16 cellular contexts compared by ENCODE assay signal in genomic region chr19:16436780-16437179, GRCh38. TPM values are rescaled to one million over a fixed set of nuclear protein-coding genes. Genes with fewer than 3 reads are reported as not detected.
DNase-seq lines count a peak whose midpoint lies in the region; ATAC-seq, FAIRE-seq and TF ChIP-seq lines count a peak whose summit lies in the region.
"Had no signal": no experiment of that assay in that cellular context is flagged by ENCODE, and none has a peak within 500 bp of the region (broad histone marks: within the 10 kb centered on the region; RNA-seq: fewer than 3 reads in every experiment).

No MANE protein-coding gene starts in this region.

- TF ChIP-seq RAD21 in K562 (CRISPR knock-in tag; conservative IDR thresholded peaks at IDR 0.05 in 1 of 2, IDR thresholded peaks at IDR 0.05 in 1 of 2): no peak

- no peak overlapping the region for H2AFZ ChIP-seq in K562 (ENCODE audit: low read depth, low read length)

- no peak for DNase-seq in activated T-cell treated with anti-CD3 and anti-CD28 coated beads, Interleukin-2, amount 50 U/mL, for 24 hours
- no peak for DNase-seq in activated T-cell treated with anti-CD3 and anti-CD28 coated beads, Interleukin-2, amount 50 U/mL, for 72 hours
- no peak for DNase-seq in K562 (ENCODE audit: extremely low read depth in 1 of 4, low spot score in 3 of 4)
- no peak for DNase-seq in natural killer cell
- no peak for DNase-seq in thyroid gland
- DNase-seq in NCI-H1092 (lab: John Stamatoyannopoulos, UW): no peak
- DNase-seq in activated CD8-positive, alpha-beta memory T cell treated with anti-CD3 and anti-CD28 coated beads, Interleukin-2, amount 10 ng/mL, durations not matched to agents 7 days and 5 days: no peak
- DNase-seq: activated gamma-delta T cell, Calu3, cortex of kidney, mucosa of descending colon, NCI-H1105 treated with DMSO at 0.1 percent for 48 hours, T-helper 2 cell had no signal

- H3K36me3 ChIP-seq in K562 (ENCODE audit: control insufficient read depth, insufficient read depth, low read length) (peaks cover 57% of the 10 kb centered on the region; the same call in 2 of the 3 replicates), thyroid gland (peaks cover 0 to 7% of the 10 kb centered on the region in 2 donors)

- ATAC-seq in activated T-cell treated with anti-CD3 and anti-CD28 coated beads, Interleukin-2, amount 50 U/mL, for 72 hours (replicated peaks in 1 of 2): no peak
- ATAC-seq in K562 (peak; percentile 17; the same call in 1 of the 3 replicates), natural killer cell (no peak), esophagus mucosa (no peak)
- no peak for ATAC-seq in activated CD8-positive, alpha-beta memory T cell treated with anti-CD3 and anti-CD28 coated beads, Interleukin-2, amount 10 ng/mL, durations not matched to agents 7 days and 5 days
- ATAC-seq: mucosa of descending colon had no signal

- no peak for TF ChIP-seq EP300 in K562 (IDR thresholded peaks at IDR 0.05; ENCODE audit: low read length)

- CTCF ChIA-PET in K562 (lab: Yijun Ruan, JAX; ENCODE audit: low intra/inter-chr PET ratio): no interaction called here
- CTCF ChIA-PET in activated CD8-positive, alpha-beta memory T cell treated with anti-CD3 and anti-CD28 coated beads, Interleukin-2, amount 10 ng/mL, durations not matched to agents 7 days and 5 days (lab: Charles Lee): no interaction called here

- no peak overlapping the region for H3K4me3 ChIP-seq in K562
- no peak overlapping the region for H3K4me3 ChIP-seq in thyroid gland (replicated peaks in 1 of 3)
- H3K4me3 ChIP-seq: HAP-1, mucosa of descending colon had no signal

- H3K4me3 Mint-ChIP-seq in activated T-cell treated with anti-CD3 and anti-CD28 coated beads, Interleukin-2, amount 50 U/mL, for 24 hours: no peak overlapping the region
- no peak overlapping the region for H3K4me3 Mint-ChIP-seq in activated T-cell treated with anti-CD3 and anti-CD28 coated beads, Interleukin-2, amount 50 U/mL, for 72 hours
- H3K4me3 Mint-ChIP-seq in natural killer cell: peak overlapping the region; percentile 82
- H3K4me3 Mint-ChIP-seq in activated CD8-positive, alpha-beta memory T cell treated with anti-CD3 and anti-CD28 coated beads, Interleukin-2, amount 10 ng/mL, durations not matched to agents 7 days and 5 days: no peak overlapping the region

- H3K27me3 ChIP-seq in K562 (ENCODE audit: control insufficient read depth in 2 of 2, insufficient read depth in 2 of 2, low read length in 2 of 2) (no peaks in the 10 kb centered on the region), thyroid gland (no peaks in the 10 kb centered on the region)

- peaks cover 75% of the 10 kb centered on the region for H3K36me3 Mint-ChIP-seq in activated T-cell treated with anti-CD3 and anti-CD28 coated beads, Interleukin-2, amount 50 U/mL, for 24 hours (ENCODE audit: low read depth)
- peaks cover 2 to 11% of the 10 kb centered on the region in 2 donors for H3K36me3 Mint-ChIP-seq in activated T-cell treated with anti-CD3 and anti-CD28 coated beads, Interleukin-2, amount 50 U/mL, for 72 hours (ENCODE audit: insufficient read depth in 2 of 2)
- H3K36me3 Mint-ChIP-seq in natural killer cell: no peaks in the 10 kb centered on the region
- H3K36me3 Mint-ChIP-seq in activated CD8-positive, alpha-beta memory T cell treated with anti-CD3 and anti-CD28 coated beads, Interleukin-2, amount 10 ng/mL, durations not matched to agents 7 days and 5 days: peaks cover 16% of the 10 kb centered on the region

- 64% methylated on average over 5 of the region's 5 CpGs for WGBS in K562 (ENCODE audit: insufficient coverage, low coverage, missing lambda C conversion rate)
- WGBS in thyroid gland, 2 donors: 79% methylated on average over 5 of the region's 5 CpGs

- H4K20me1 ChIP-seq in K562 (replicated peaks; ENCODE audit: control insufficient read depth, insufficient read depth, low read length): peaks cover 1% of the 10 kb centered on the region; the same call in 1 of the 2 replicates

- 0 out of 2 replicates have a peak overlapping the region, but pooled peaks have one; percentile 53 for H3K4me2 ChIP-seq in K562 (ENCODE audit: insufficient read depth, low read length)

- in situ Hi-C loops in K562 (cut with MboI): no loop called here

- H3K27me3 Mint-ChIP-seq in activated T-cell treated with anti-CD3 and anti-CD28 coated beads, Interleukin-2, amount 50 U/mL, for 24 hours: no peaks in the 10 kb centered on the region
- no peaks in the 10 kb centered on the region for H3K27me3 Mint-ChIP-seq in activated T-cell treated with anti-CD3 and anti-CD28 coated beads, Interleukin-2, amount 50 U/mL, for 72 hours (ENCODE audit: low read depth)
- H3K27me3 Mint-ChIP-seq in natural killer cell (ENCODE audit: low read depth in 2 of 2): no peaks in the 10 kb centered on the region
- no peaks in the 10 kb centered on the region for H3K27me3 Mint-ChIP-seq in activated CD8-positive, alpha-beta memory T cell treated with anti-CD3 and anti-CD28 coated beads, Interleukin-2, amount 10 ng/mL, durations not matched to agents 7 days and 5 days

- 0 out of 4 replicates have a peak overlapping the region, but pooled peaks of 1 of the 2 experiments have one; percentile 24 for H3K9ac ChIP-seq in K562 (ENCODE audit: insufficient read depth in 1 of 2, low read depth in 2 of 2, low read length in 2 of 2)

- peak; percentile 65 for FAIRE-seq in K562 (lab: Jason Lieb, UNC)
- FAIRE-seq: A204.1 had no signal

- no peaks in the 10 kb centered on the region for H3K79me2 ChIP-seq in K562 (ENCODE audit: control insufficient read depth, insufficient read depth, low read length)

- no peaks in the 10 kb centered on the region for H3K9me1 ChIP-seq in K562 (ENCODE audit: control insufficient read depth, insufficient read depth, low read length)

- no TSS peak for BruUV-seq in K562 (replicated peaks; lab: Mats Ljungman, UMichigan)

- peak overlapping the region; percentile 50; the same call in 1 of the 3 replicates for H3K27ac ChIP-seq in K562 (ENCODE audit: extremely low read depth, low read depth, low read length)
- peak overlapping the region; percentile 48 to 78 (median 68) for H3K27ac ChIP-seq in thyroid gland

- intact Hi-C loops in K562 (cut with micrococcal nuclease) (no loop called here), natural killer cell (cut with micrococcal nuclease) (loop anchor here (1.0 to 10.0 kb wide), 6 partner anchors 36 to 602 kb away; partner anchors contain the start of gene HSH2D), thyroid gland (cut with DNase I) (no loop called here)

- TF ChIP-seq CTCF in K562 (IDR thresholded peaks at IDR 0.05 in 2 of 3, conservative IDR thresholded peaks at IDR 0.05 in 1 of 3; ENCODE audit: insufficient read depth in 2 of 3, low read depth in 1 of 3, low read length in 3 of 3): no peak
- no peak for TF ChIP-seq CTCF in natural killer cell (IDR thresholded peaks at IDR 0.05)
- no peak for TF ChIP-seq CTCF in thyroid gland (IDR thresholded peaks at IDR 0.05)

- H3K4me1 ChIP-seq in K562 (replicated peaks in 1 of 2; ENCODE audit: control insufficient read depth in 2 of 2, insufficient read depth in 2 of 2, low read length in 2 of 2) (peaks cover 9 to 22% of the 10 kb centered on the region in 2 experiments), thyroid gland (peaks cover 22 to 28% of the 10 kb centered on the region in 2 donors)
- H3K4me1 ChIP-seq: HAP-1 had no signal

- H3K9me3 ChIP-seq in K562 (replicated peaks; ENCODE audit: control insufficient read depth, insufficient read depth, low read depth, low read length): no peaks in the 10 kb centered on the region
- no peaks in the 10 kb centered on the region for H3K9me3 ChIP-seq in thyroid gland
- H3K9me3 ChIP-seq: HAP-1, mucosa of descending colon had no signal

- TF ChIP-seq POLR2A in K562 (conservative IDR thresholded peaks at IDR 0.05): no peak
- TF ChIP-seq POLR2A in thyroid gland (IDR thresholded peaks at IDR 0.05): no peak

- POLR2A ChIA-PET in K562 (lab: Yijun Ruan, JAX): interaction anchor here (1.0 kb wide), 1 partner anchor 175 kb away, joined by 7 read pairs; no protein-coding TSS in a partner anchor

- H3K27ac Mint-ChIP-seq in activated T-cell treated with anti-CD3 and anti-CD28 coated beads, Interleukin-2, amount 50 U/mL, for 24 hours: peak overlapping the region; percentile 51
- no peak overlapping the region for H3K27ac Mint-ChIP-seq in activated T-cell treated with anti-CD3 and anti-CD28 coated beads, Interleukin-2, amount 50 U/mL, for 72 hours
- peak overlapping the region; percentile 97 to 99 for H3K27ac Mint-ChIP-seq in natural killer cell
- no peak overlapping the region for H3K27ac Mint-ChIP-seq in activated CD8-positive, alpha-beta memory T cell treated with anti-CD3 and anti-CD28 coated beads, Interleukin-2, amount 10 ng/mL, durations not matched to agents 7 days and 5 days

- peaks cover 8% of the 10 kb centered on the region for H3K4me1 Mint-ChIP-seq in activated T-cell treated with anti-CD3 and anti-CD28 coated beads, Interleukin-2, amount 50 U/mL, for 24 hours (ENCODE audit: low read depth)
- H3K4me1 Mint-ChIP-seq in activated T-cell treated with anti-CD3 and anti-CD28 coated beads, Interleukin-2, amount 50 U/mL, for 72 hours (ENCODE audit: low read depth): peaks cover 13% of the 10 kb centered on the region
- H3K4me1 Mint-ChIP-seq in natural killer cell: peaks cover 39 to 45% of the 10 kb centered on the region in 2 donors
- peaks cover 22% of the 10 kb centered on the region for H3K4me1 Mint-ChIP-seq in activated CD8-positive, alpha-beta memory T cell treated with anti-CD3 and anti-CD28 coated beads, Interleukin-2, amount 10 ng/mL, durations not matched to agents 7 days and 5 days

- H3K9me3 Mint-ChIP-seq in activated T-cell treated with anti-CD3 and anti-CD28 coated beads, Interleukin-2, amount 50 U/mL, for 24 hours: no peaks in the 10 kb centered on the region
- H3K9me3 Mint-ChIP-seq in activated T-cell treated with anti-CD3 and anti-CD28 coated beads, Interleukin-2, amount 50 U/mL, for 72 hours: no peaks in the 10 kb centered on the region
- H3K9me3 Mint-ChIP-seq in natural killer cell: no peaks in the 10 kb centered on the region
- H3K9me3 Mint-ChIP-seq in activated CD8-positive, alpha-beta memory T cell treated with anti-CD3 and anti-CD28 coated beads, Interleukin-2, amount 10 ng/mL, durations not matched to agents 7 days and 5 days (ENCODE audit: low read depth): no peaks in the 10 kb centered on the region

RNA-seq across cellular contexts. Expression of gene EPS15L1, which starts 35.0 kb away (rescaled TPM):
- 10 to 100 TPM; 29.4 to 34.8 TPM for total RNA-seq in activated T-cell treated with anti-CD3 and anti-CD28 coated beads, Interleukin-2, amount 50 U/mL, for 72 hours
- total RNA-seq in K562 (2011; cell fraction: chromatin; rRNA removed; ENCODE audit: low replicate concordance): 81.9 and 116 TPM in 2 replicates
- total RNA-seq in K562 (2011; cell fraction: nucleolus; rRNA removed): 54.3 and 56.0 TPM in 2 replicates
- 55.7 and 62.1 TPM in 2 replicates for total RNA-seq in K562 (2011; cell fraction: nucleoplasm; rRNA removed)
- 11.0 and 13.5 TPM in 2 replicates for total RNA-seq in K562 (2014; rRNA removed)
- 12.2 and 12.3 TPM in 2 replicates for total RNA-seq in K562 (2014; rRNA removed; fragmentation: Illumina TruSeq; extraction: Trizol)
- 14.7 and 15.9 TPM in 2 replicates for total RNA-seq in K562 (2015; rRNA removed; fragmentation: Illumina TruSeq; extraction: Trizol)
- total RNA-seq in K562 (2021): 37.1 and 38.1 TPM in 2 replicates
- polyA plus RNA-seq in K562 (2011; rRNA removed): 7.4 and 16.2 TPM in 2 replicates
- polyA plus RNA-seq in K562 (2011; cell fraction: cytosol; rRNA removed): 9.5 and 11.2 TPM in 2 replicates
- 18.8 and 20.5 TPM in 2 replicates for polyA plus RNA-seq in K562 (2011; cell fraction: nucleus; rRNA removed)
- 31.3 and 33.6 TPM in 2 replicates for polyA plus RNA-seq in K562 (2012)
- 25.1 and 28.4 TPM in 2 replicates for polyA plus RNA-seq in K562 (2014; fragmentation: Illumina TruSeq; extraction: Trizol)
- polyA plus RNA-seq in K562 (2014; fragmentation: Nextera tagmentation; extraction: Ambion mirVana): 1 to 10 TPM; 4.7 TPM
- 15.6 and 18.7 TPM in 2 replicates for polyA plus RNA-seq in K562 (2014; rRNA removed)
- polyA minus RNA-seq in K562 (2011; rRNA and poly(A)+ RNA removed): 15.2 and 18.3 TPM in 2 replicates
- polyA minus RNA-seq in K562 (2011; cell fraction: cytosol; rRNA and poly(A)+ RNA removed): 13.2 and 27.3 TPM in 2 replicates
- 17.1 and 27.9 TPM in 2 replicates for polyA minus RNA-seq in K562 (2011; cell fraction: nucleus; rRNA and poly(A)+ RNA removed)
- 100 to 1,000 TPM in 1 of 3 donors, 10 to 100 TPM in 2; 92.2 to 120 (median 99.3) TPM for total RNA-seq in natural killer cell
- 10 to 100 TPM; 24.4 to 37.4 (median 28.6) TPM for total RNA-seq in thyroid gland
- 27.5 TPM for total RNA-seq in esophagus mucosa
- 10 to 100 TPM; 40.7 to 42.6 TPM for total RNA-seq in activated CD8-positive, alpha-beta memory T cell treated with anti-CD3 and anti-CD28 coated beads, Interleukin-2, amount 10 ng/mL, durations not matched to agents 7 days and 5 days

RNA-seq across cellular contexts. Expression of gene CALR3, which starts 59.2 kb away (rescaled TPM):
- not detected for total RNA-seq in activated T-cell treated with anti-CD3 and anti-CD28 coated beads, Interleukin-2, amount 50 U/mL, for 72 hours
- not detected in 2 replicates for total RNA-seq in K562 (2011; cell fraction: chromatin; rRNA removed; ENCODE audit: low replicate concordance)
- not detected in 2 replicates for total RNA-seq in K562 (2011; cell fraction: nucleolus; rRNA removed)
- total RNA-seq in K562 (2011; cell fraction: nucleoplasm; rRNA removed): not detected in 2 replicates
- total RNA-seq in K562 (2014; rRNA removed) (0.41 TPM in 1 of 2 replicates, not detected in the other), K562 (2014; rRNA removed; fragmentation: Illumina TruSeq; extraction: Trizol) (0.18 and 0.19 TPM in 2 replicates), K562 (2015; rRNA removed; fragmentation: Illumina TruSeq; extraction: Trizol) (not detected in 2 replicates), K562 (2021) (not detected in 2 replicates), natural killer cell (not detected), thyroid gland (under 1 TPM in 1 of 4 donors, not detected in 3; 0.58 TPM), esophagus mucosa (not detected)
- polyA plus RNA-seq in K562 (2011; rRNA removed) (0.15 TPM in 1 of 2 replicates, not detected in the other), K562 (2014; fragmentation: Illumina TruSeq; extraction: Trizol) (not detected in 2 replicates), K562 (2014; fragmentation: Nextera tagmentation; extraction: Ambion mirVana) (under 1 TPM; 0.22 to 0.24 TPM), K562 (2014; rRNA removed) (not detected in 2 replicates)
- polyA plus RNA-seq in K562 (2011; cell fraction: cytosol; rRNA removed): not detected in 2 replicates
- polyA plus RNA-seq in K562 (2011; cell fraction: nucleus; rRNA removed): not detected in 2 replicates
- 0.07 TPM in 1 of 2 replicates, not detected in the other for polyA plus RNA-seq in K562 (2012)
- polyA minus RNA-seq in K562 (2011; rRNA and poly(A)+ RNA removed): 0.24 TPM in 1 of 2 replicates, not detected in the other
- polyA minus RNA-seq in K562 (2011; cell fraction: cytosol; rRNA and poly(A)+ RNA removed): not detected in 2 replicates
- not detected in 2 replicates for polyA minus RNA-seq in K562 (2011; cell fraction: nucleus; rRNA and poly(A)+ RNA removed)
- not detected for total RNA-seq in activated CD8-positive, alpha-beta memory T cell treated with anti-CD3 and anti-CD28 coated beads, Interleukin-2, amount 10 ng/mL, durations not matched to agents 7 days and 5 days
- total RNA-seq: Calu3, mucosa of descending colon had no signal

RNA-seq across cellular contexts. Expression of gene C19orf44, which starts 59.4 kb away (rescaled TPM):
- total RNA-seq in activated T-cell treated with anti-CD3 and anti-CD28 coated beads, Interleukin-2, amount 50 U/mL, for 72 hours: 1 to 10 TPM; 3.0 to 3.4 TPM
- 21.2 and 28.6 TPM in 2 replicates for total RNA-seq in K562 (2011; cell fraction: chromatin; rRNA removed; ENCODE audit: low replicate concordance)
- total RNA-seq in K562 (2011; cell fraction: nucleolus; rRNA removed): 10.8 and 13.3 TPM in 2 replicates
- 10.6 and 15.0 TPM in 2 replicates for total RNA-seq in K562 (2011; cell fraction: nucleoplasm; rRNA removed)
- total RNA-seq in K562 (2014; rRNA removed) (2.2 and 4.1 TPM in 2 replicates), K562 (2014; rRNA removed; fragmentation: Illumina TruSeq; extraction: Trizol) (3.5 and 4.2 TPM in 2 replicates), K562 (2015; rRNA removed; fragmentation: Illumina TruSeq; extraction: Trizol) (3.5 and 3.8 TPM in 2 replicates), K562 (2021) (4.7 and 6.6 TPM in 2 replicates), natural killer cell (1 to 10 TPM; 1.2 to 2.8 (median 1.4) TPM), thyroid gland (10 to 100 TPM in 3 of 4 donors, 1 to 10 TPM in 1; 8.6 to 12.0 (median 10.6) TPM), esophagus mucosa (1.8 TPM)
- polyA plus RNA-seq in K562 (2011; rRNA removed) (2.8 TPM in 2 replicates), K562 (2014; fragmentation: Illumina TruSeq; extraction: Trizol) (4.7 and 7.7 TPM in 2 replicates), K562 (2014; fragmentation: Nextera tagmentation; extraction: Ambion mirVana) (under 1 TPM; 0.41 to 0.51 TPM), K562 (2014; rRNA removed) (4.3 and 5.2 TPM in 2 replicates)
- polyA plus RNA-seq in K562 (2011; cell fraction: cytosol; rRNA removed): 1.9 and 3.4 TPM in 2 replicates
- 5.4 and 11.4 TPM in 2 replicates for polyA plus RNA-seq in K562 (2011; cell fraction: nucleus; rRNA removed)
- 3.7 and 4.9 TPM in 2 replicates for polyA plus RNA-seq in K562 (2012)
- polyA minus RNA-seq in K562 (2011; rRNA and poly(A)+ RNA removed): 1.9 and 2.1 TPM in 2 replicates
- 2.7 and 4.2 TPM in 2 replicates for polyA minus RNA-seq in K562 (2011; cell fraction: cytosol; rRNA and poly(A)+ RNA removed)
- 4.4 and 5.7 TPM in 2 replicates for polyA minus RNA-seq in K562 (2011; cell fraction: nucleus; rRNA and poly(A)+ RNA removed)
- total RNA-seq in activated CD8-positive, alpha-beta memory T cell treated with anti-CD3 and anti-CD28 coated beads, Interleukin-2, amount 10 ng/mL, durations not matched to agents 7 days and 5 days: 1 to 10 TPM; 3.5 to 3.6 TPM

Comparison
In these comparisons a context has a peak if more than half of its experiments do, and no peak if none do; other contexts are left out.
1. H3K27ac Mint-ChIP-seq: peak in activated T-cell treated with anti-CD3 and anti-CD28 coated beads, Interleukin-2, amount 50 U/mL, for 24 hours (single experiment) and natural killer cell (2 of 2); none in activated T-cell treated with anti-CD3 and anti-CD28 coated beads, Interleukin-2, amount 50 U/mL, for 72 hours (single experiment) and activated CD8-positive, alpha-beta memory T cell treated with anti-CD3 and anti-CD28 coated beads, Interleukin-2, amount 10 ng/mL, durations not matched to agents 7 days and 5 days (single experiment).